Comparison of ENCODE assay signal across 1 cellular context in the genomic region with DNA sequence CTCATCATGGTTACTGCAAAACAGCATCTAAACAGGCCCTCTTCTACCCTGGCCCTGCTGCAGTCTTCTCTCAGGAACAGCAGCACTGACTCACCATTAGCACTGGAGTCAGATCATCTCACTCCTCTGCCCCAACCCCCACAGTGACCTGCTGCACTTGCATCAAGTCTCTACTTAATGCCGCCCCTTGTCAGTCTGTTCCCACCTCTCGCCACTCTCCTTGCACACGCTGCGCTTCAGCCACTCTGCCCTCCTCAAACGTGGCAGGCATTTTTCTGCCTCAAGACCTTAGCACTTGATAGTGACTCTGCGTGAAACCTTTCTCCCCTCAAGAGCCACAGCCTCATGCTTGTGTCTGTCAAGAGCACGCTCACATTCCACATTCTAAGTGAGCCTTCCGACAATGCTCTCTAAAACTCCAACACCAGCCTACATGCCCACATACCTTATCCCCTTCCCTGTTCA.
TF ChIP-seq lines count a peak whose summit lies in the region.

No MANE protein-coding gene starts in this region.

TF ChIP-seq in IMR-90, 13 proteins besides CTCF, POLR2A, EP300 and RAD21:
- TF ChIP-seq CEBPB (IDR thresholded peaks at IDR 0.05; ENCODE audit: low read depth, low read length) (0 out of 2 replicates have a peak, but pooled peaks have one; percentile 26), MXI1 (IDR thresholded peaks at IDR 0.05; ENCODE audit: borderline replicate concordance, low read depth, low read length) (peak; percentile 66; the same call in 1 of the 2 replicates), MAZ (IDR thresholded peaks at IDR 0.05; ENCODE audit: borderline replicate concordance, low read depth, low read length) (no peak), RFX5 (IDR thresholded peaks at IDR 0.05; ENCODE audit: low read depth, low read length) (no peak), RCOR1 (IDR thresholded peaks at IDR 0.05; ENCODE audit: insufficient replicate concordance, low read length) (no peak), SMC3 (IDR thresholded peaks at IDR 0.05; ENCODE audit: low read depth, low read length) (no peak), FOS (IDR thresholded peaks at IDR 0.05; ENCODE audit: low read depth, low read length) (peak; percentile 48; the same call in 1 of the 2 replicates), NFE2L2 (IDR thresholded peaks at IDR 0.05; ENCODE audit: low read depth, low read length) (no peak), BHLHE40 (IDR thresholded peaks at IDR 0.05; ENCODE audit: low read depth, low read length) (peak; percentile 62)
- TF ChIP-seq, protein P1, sequence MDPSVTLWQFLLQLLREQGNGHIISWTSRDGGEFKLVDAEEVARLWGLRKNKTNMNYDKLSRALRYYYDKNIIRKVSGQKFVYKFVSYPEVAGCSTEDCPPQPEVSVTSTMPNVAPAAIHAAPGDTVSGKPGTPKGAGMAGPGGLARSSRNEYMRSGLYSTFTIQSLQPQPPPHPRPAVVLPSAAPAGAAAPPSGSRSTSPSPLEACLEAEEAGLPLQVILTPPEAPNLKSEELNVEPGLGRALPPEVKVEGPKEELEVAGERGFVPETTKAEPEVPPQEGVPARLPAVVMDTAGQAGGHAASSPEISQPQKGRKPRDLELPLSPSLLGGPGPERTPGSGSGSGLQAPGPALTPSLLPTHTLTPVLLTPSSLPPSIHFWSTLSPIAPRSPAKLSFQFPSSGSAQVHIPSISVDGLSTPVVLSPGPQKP (IDR thresholded peaks at IDR 0.05; ENCODE audit: borderline replicate concordance, low read depth, low read length): no peak
- TF ChIP-seq, protein P2, sequence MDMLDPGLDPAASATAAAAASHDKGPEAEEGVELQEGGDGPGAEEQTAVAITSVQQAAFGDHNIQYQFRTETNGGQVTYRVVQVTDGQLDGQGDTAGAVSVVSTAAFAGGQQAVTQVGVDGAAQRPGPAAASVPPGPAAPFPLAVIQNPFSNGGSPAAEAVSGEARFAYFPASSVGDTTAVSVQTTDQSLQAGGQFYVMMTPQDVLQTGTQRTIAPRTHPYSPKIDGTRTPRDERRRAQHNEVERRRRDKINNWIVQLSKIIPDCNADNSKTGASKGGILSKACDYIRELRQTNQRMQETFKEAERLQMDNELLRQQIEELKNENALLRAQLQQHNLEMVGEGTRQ (IDR thresholded peaks at IDR 0.05; ENCODE audit: low read depth, low read length): no peak
TF ChIP-seq in IMR-90: peak in this region for 4.
